In genomic region chr10:104622598-104623209, GRCh38 we compare ENCODE assay signal across 9 cellular contexts. TPM values are rescaled to one million over a fixed set of nuclear protein-coding genes. Genes with fewer than 3 reads are reported as not detected.
DNase-seq lines count a peak whose midpoint lies in the region; ATAC-seq and TF ChIP-seq lines count a peak whose summit lies in the region.
"Had no signal": no experiment of that assay in that cellular context is flagged by ENCODE, and none has a peak within 500 bp of the region (broad histone marks: within the 10 kb centered on the region; RNA-seq: fewer than 3 reads in every experiment).

No MANE protein-coding gene starts in this region.

- no peak for TF ChIP-seq POLR2A in spleen (IDR thresholded peaks at IDR 0.05)

- H3K27ac ChIP-seq in right cardiac atrium (ENCODE audit: low read length) (no peak overlapping the region), spleen (no peak overlapping the region)

- H3K4me1 ChIP-seq in right cardiac atrium (ENCODE audit: control insufficient read depth, insufficient read depth, low read length) (no peaks in the 10 kb centered on the region), spleen (no peaks in the 10 kb centered on the region)

- no peaks in the 10 kb centered on the region for H3K36me3 Mint-ChIP-seq in type B pancreatic cell
- H3K36me3 Mint-ChIP-seq: activated naive CD4-positive, alpha-beta T cell treated with anti-CD3 and anti-CD28 coated beads, Interleukin-2, amount 50 U/mL, for 24 hours had no signal

- intact Hi-C loops in Right ventricle myocardium superior (cut with DNase I) (no loop called here), right cardiac atrium (cut with DNase I) (loop anchor here in 2 of 4 donors (5.0 kb wide), 1 partner anchor 215 kb away; no protein-coding TSS in a partner anchor), spleen (cut with DNase I; ENCODE audit: low total_unique reads) (no loop called here)

- TF ChIP-seq CTCF in type B pancreatic cell (conservative IDR thresholded peaks at IDR 0.05) (peak; percentile 67), spleen (IDR thresholded peaks at IDR 0.05 in 8 of 11, conservative IDR thresholded peaks at IDR 0.05 in 3 of 11) (peak in 1 of 11 experiments; percentile 25)

- ATAC-seq in Right ventricle myocardium superior (ENCODE audit: poor library complexity) (peak; percentile 51), right cardiac atrium (no peak), HG02571 (IDR thresholded peaks at IDR 0.05; ENCODE audit: unreplicated experiment) (no peak)

- no peaks in the 10 kb centered on the region for H3K9me3 ChIP-seq in right cardiac atrium (ENCODE audit: control insufficient read depth, low read length)
- peaks cover 0 to 4% (median 0%) of the 10 kb centered on the region in 8 donors for H3K9me3 ChIP-seq in spleen

- no peak for DNase-seq in Right ventricle myocardium superior
- DNase-seq in right cardiac atrium, result no peak
- DNase-seq in NCI-H146 (lab: John Stamatoyannopoulos, UW), result peak; percentile 76
- DNase-seq in cerebellar cortex (ENCODE audit: low spot score), result peak; percentile 4
- DNase-seq in type B pancreatic cell (ENCODE audit: extremely low spot score, unreplicated experiment), result no peak
- no peak for DNase-seq in spleen
- DNase-seq in stimulated activated CD4-positive, alpha-beta T cell treated with anti-CD3 and anti-CD28 coated beads, Interleukin-12 subunit alpha, Interleukin-12 subunit beta, amount 100 ng/mL, for 4 hours, result no peak

- WGBS in right cardiac atrium, result 35% methylated on average over 4 of the region's 4 CpGs
- WGBS in spleen, 5 donors, result 31 to 39% (median 37%) methylated on average over 3 to 4 of the region's 4 CpGs

- H3K27me3 Mint-ChIP-seq in type B pancreatic cell, result peaks cover 43% of the 10 kb centered on the region

- H3K27me3 ChIP-seq in right cardiac atrium (ENCODE audit: control insufficient read depth, insufficient read depth) (no peaks in the 10 kb centered on the region), spleen (replicated peaks in 1 of 7) (peaks cover 0 to 60% (median 0%) of the 10 kb centered on the region in 7 donors)

- H3K4me1 Mint-ChIP-seq in type B pancreatic cell (ENCODE audit: unreplicated experiment), result no peaks in the 10 kb centered on the region
- H3K4me1 Mint-ChIP-seq: activated naive CD4-positive, alpha-beta T cell treated with anti-CD3 and anti-CD28 coated beads, Interleukin-2, amount 50 U/mL, for 24 hours had no signal

- H3K4me3 ChIP-seq in right cardiac atrium (ENCODE audit: low read length) (no peak overlapping the region), spleen (no peak overlapping the region)

- H3K9me3 Mint-ChIP-seq in type B pancreatic cell, result no peaks in the 10 kb centered on the region
- H3K9me3 Mint-ChIP-seq: activated naive CD4-positive, alpha-beta T cell treated with anti-CD3 and anti-CD28 coated beads, Interleukin-2, amount 50 U/mL, for 24 hours had no signal

- no peak overlapping the region for H3K4me3 Mint-ChIP-seq in type B pancreatic cell
- H3K4me3 Mint-ChIP-seq: activated naive CD4-positive, alpha-beta T cell treated with anti-CD3 and anti-CD28 coated beads, Interleukin-2, amount 50 U/mL, for 24 hours had no signal

- H3K36me3 ChIP-seq in spleen, result no peaks in the 10 kb centered on the region

- H3K27ac Mint-ChIP-seq in type B pancreatic cell, result no peak overlapping the region
- H3K27ac Mint-ChIP-seq: activated naive CD4-positive, alpha-beta T cell treated with anti-CD3 and anti-CD28 coated beads, Interleukin-2, amount 50 U/mL, for 24 hours had no signal

RNA-seq across cellular contexts. Expression of gene SORCS3, which starts 18.4 kb away (rescaled TPM):
- total RNA-seq in Right ventricle myocardium superior (0.19 TPM), right cardiac atrium (under 1 TPM in 2 of 4 donors, not detected in 2; 0.03 to 0.11 TPM), type B pancreatic cell (ENCODE audit: low replicate concordance) (1.3 and 4.2 TPM in 2 replicates), spleen (under 1 TPM in 2 of 7 donors, not detected in 5; 0.03 to 0.06 TPM)
- polyA plus RNA-seq in right cardiac atrium (0.07 TPM), spleen (not detected)

Comparison
In these comparisons a context has a peak if more than half of its experiments do, and no peak if none do; other contexts are left out.
1. DNase-seq: peak in NCI-H146 (single experiment) and cerebellar cortex (single experiment); none in Right ventricle myocardium superior (single experiment), right cardiac atrium (0 of 3), type B pancreatic cell (single experiment), spleen (single experiment) and stimulated activated CD4-positive, alpha-beta T cell treated with anti-CD3 and anti-CD28 coated beads, Interleukin-12 subunit alpha, Interleukin-12 subunit beta, amount 100 ng/mL, for 4 hours (single experiment).